ENCODE assay signal across 1 cellular context in genomic region chr10:5560142-5560843, GRCh38.
TF ChIP-seq lines count a peak whose summit lies in the region.

No MANE protein-coding gene starts in this region.

TF ChIP-seq in K562, 482 proteins besides CTCF, POLR2A, EP300 and RAD21 (continued from another document and continues in another):
- TF ChIP-seq ZNF212 (CRISPR knock-in tag; IDR thresholded peaks at IDR 0.05) (no peak), NFXL1 (CRISPR knock-in tag; IDR thresholded peaks at IDR 0.05) (no peak), PTTG1 (tag; IDR thresholded peaks at IDR 0.05; ENCODE audit: low read depth) (peak; percentile 37; the same call in 1 of the 2 replicates), HCFC1 (IDR thresholded peaks at IDR 0.05; ENCODE audit: low read depth, low read length) (no peak), SMARCE1 (IDR thresholded peaks at IDR 0.05) (peak; percentile 70), ZNF263 (CRISPR knock-in tag; IDR thresholded peaks at IDR 0.05; ENCODE audit: borderline replicate concordance) (no peak), HDAC3 (IDR thresholded peaks at IDR 0.05; ENCODE audit: borderline replicate concordance, partially characterized antibody) (peak; percentile 63), MTA1 (IDR thresholded peaks at IDR 0.05; ENCODE audit: borderline replicate concordance) (peak; percentile 16; the same call in 1 of the 2 replicates), SMARCA4 (IDR thresholded peaks at IDR 0.05) (peak; percentile 55), FOS (IDR thresholded peaks at IDR 0.05; ENCODE audit: extremely low read depth, insufficient read length) (no peak), ID3 (CRISPR knock-in tag; IDR thresholded peaks at IDR 0.05) (no peak), ID3 (tag; IDR thresholded peaks at IDR 0.05) (peak; percentile 75), E4F1 (CRISPR knock-in tag; IDR thresholded peaks at IDR 0.05; ENCODE audit: borderline replicate concordance) (no peak), CBFA2T2 (conservative IDR thresholded peaks at IDR 0.05) (peak; percentile 51; the same call in 1 of the 2 replicates), GTF2A2 (tag; IDR thresholded peaks at IDR 0.05) (no peak), GABPA (tag; conservative IDR thresholded peaks at IDR 0.05; ENCODE audit: low read depth) (no peak), PKNOX1 (IDR thresholded peaks at IDR 0.05) (peak; percentile 39), DPF2 (IDR thresholded peaks at IDR 0.05) (peak; percentile 78), NBN (IDR thresholded peaks at IDR 0.05; ENCODE audit: low read depth) (peak; percentile 66; the same call in 1 of the 2 replicates), KDM1A (IDR thresholded peaks at IDR 0.05) (peak in 1 of 2 experiments; percentile 38; a peak in 2 of 4 replicates), SMAD4 (CRISPR knock-in tag; conservative IDR thresholded peaks at IDR 0.05) (peak; percentile 92), ZKSCAN3 (CRISPR knock-in tag; IDR thresholded peaks at IDR 0.05) (no peak), BCOR (IDR thresholded peaks at IDR 0.05) (no peak), TFAM (CRISPR knock-in tag; conservative IDR thresholded peaks at IDR 0.05) (no peak), RERE (CRISPR knock-in tag; IDR thresholded peaks at IDR 0.05; ENCODE audit: borderline replicate concordance) (no peak), RCOR1 (IDR thresholded peaks at IDR 0.05; ENCODE audit: borderline replicate concordance in 1 of 2, low read depth in 2 of 2, low read length in 2 of 2) (peak in 1 of 2 experiments; percentile 54; a peak in 1 of 4 replicates), MEIS2 (IDR thresholded peaks at IDR 0.05; ENCODE audit: partially characterized antibody) (peak; percentile 11), XRCC5 (IDR thresholded peaks at IDR 0.05; ENCODE audit: low read depth, low read length) (no peak), NR2F6 (CRISPR knock-in tag; IDR thresholded peaks at IDR 0.05) (no peak), BRF2 (IDR thresholded peaks at IDR 0.05; ENCODE audit: borderline replicate concordance, insufficient read depth, insufficient read length) (no peak), MBD2 (IDR thresholded peaks at IDR 0.05; ENCODE audit: borderline replicate concordance, low read depth) (no peak), CTBP1 (IDR thresholded peaks at IDR 0.05; ENCODE audit: borderline replicate concordance) (no peak), HMG20B (CRISPR knock-in tag; IDR thresholded peaks at IDR 0.05) (no peak), ZNF444 (CRISPR knock-in tag; IDR thresholded peaks at IDR 0.05) (no peak), SOX6 (IDR thresholded peaks at IDR 0.05) (0 out of 2 replicates have a peak, but pooled peaks have one; percentile 9), RNF2 (IDR thresholded peaks at IDR 0.05) (peak; percentile 59; the same call in 1 of the 2 replicates), ZNF384 (IDR thresholded peaks at IDR 0.05; ENCODE audit: low read depth, low read length) (no peak), SIRT6 (IDR thresholded peaks at IDR 0.05; ENCODE audit: low read depth, low read length) (no peak), MAX (CRISPR knock-in tag; IDR thresholded peaks at IDR 0.05) (no peak), CXXC5 (CRISPR knock-in tag; IDR thresholded peaks at IDR 0.05) (peak; percentile 48; the same call in 1 of the 2 replicates), CREBBP (IDR thresholded peaks at IDR 0.05; ENCODE audit: low read depth, low read length) (no peak), JUND (IDR thresholded peaks at IDR 0.05; ENCODE audit: borderline replicate concordance, low read depth, low read length) (peak; percentile 32; the same call in 1 of the 2 replicates), JUND (tag; IDR thresholded peaks at IDR 0.05; ENCODE audit: borderline replicate concordance, low read depth, low read length) (no peak), E2F3 (CRISPR knock-in tag; IDR thresholded peaks at IDR 0.05) (peak; percentile 39; the same call in 1 of the 2 replicates), HBP1 (CRISPR knock-in tag; IDR thresholded peaks at IDR 0.05) (0 out of 2 replicates have a peak, but pooled peaks have one; percentile 23), ZBTB11 (CRISPR knock-in tag; IDR thresholded peaks at IDR 0.05) (no peak), ARID1B (IDR thresholded peaks at IDR 0.05) (peak; percentile 72)
